In the genomic region with DNA sequence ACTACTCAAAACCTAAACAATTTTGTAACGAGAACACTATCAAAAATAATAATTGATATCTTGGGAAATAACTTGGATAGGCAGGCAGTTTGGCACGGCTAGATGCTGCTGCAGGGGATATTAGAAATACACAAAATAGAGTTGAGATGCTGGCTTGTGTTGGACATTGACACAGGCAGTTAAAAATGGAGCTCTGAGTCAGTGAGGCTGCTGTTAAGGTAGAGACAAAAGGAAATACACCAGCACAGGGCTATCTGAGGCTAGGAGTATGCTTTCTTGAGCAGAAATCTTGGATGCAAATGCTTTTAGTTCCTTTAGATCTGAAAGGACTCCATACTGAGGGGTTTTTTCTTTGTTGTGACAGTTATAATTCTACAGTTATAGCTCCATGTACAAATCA, we compare ENCODE assay signal across 22 cellular contexts.
"Had no signal": no experiment of that assay in that cellular context is flagged by ENCODE, and none has a peak within 500 bp of the region (broad histone marks: within the 10 kb centered on the region; RNA-seq: fewer than 3 reads in every experiment).

No MANE protein-coding gene starts in this region.

- H3K27ac Mint-ChIP-seq: activated CD4-positive, alpha-beta T cell treated with anti-CD3 and anti-CD28 coated beads, Interleukin-2, amount 10 ng/mL, durations not matched to agents 24 days and 14 days; activated naive CD8-positive, alpha-beta T cell treated with anti-CD3 and anti-CD28 coated beads, Interleukin-2, amount 10 ng/mL, durations not matched to agents 7 days and 5 days; endodermal cell; nephron had no signal

- DNase-seq: activated CD4-positive, alpha-beta T cell treated with anti-CD3 and anti-CD28 coated beads, Interleukin-2, amount 10 ng/mL, durations not matched to agents 24 days and 14 days; activated CD8-positive, alpha-beta memory T cell treated with anti-CD3 and anti-CD28 coated beads for 24 hours; activated CD8-positive, alpha-beta memory T cell treated with anti-CD3 and anti-CD28 coated beads, Interleukin-2, amount 50 U/mL, for 48 hours; activated naive CD4-positive, alpha-beta T cell; activated naive CD8-positive, alpha-beta T cell treated with anti-CD3 and anti-CD28 coated beads, Interleukin-2, amount 10 ng/mL, durations not matched to agents 7 days and 5 days; body of pancreas; caudate nucleus; dorsolateral prefrontal cortex; endodermal cell; foreskin keratinocyte; glutamatergic neuron; mesendoderm; SK-N-SH; stimulated activated CD4-positive, alpha-beta T cell treated with anti-CD3 and anti-CD28 coated beads, Interleukin-12 subunit alpha, Interleukin-12 subunit beta, amount 100 ng/mL, for 4 hours; stimulated activated CD4-positive, alpha-beta T cell treated with anti-CD3 and anti-CD28 coated beads, Interleukin-1b, Interleukin-23, amount 100 ng/mL, for 48 hours; stimulated activated CD8-positive, alpha-beta memory T cell treated with anti-CD3 and anti-CD28 coated beads, Interleukin-4, amount 100 ng/mL, for 48 hours; stimulated activated naive CD4-positive, alpha-beta T cell treated with Interleukin-2 at 50 U/mL for 16 hours; substantia nigra; T1000; tibial artery had no signal

- FAIRE-seq: colon had no signal

- H3K9me3 ChIP-seq: body of pancreas, SK-N-SH, tibial artery had no signal

- H3K4me1 Mint-ChIP-seq: nephron had no signal

- H3K27me3 Mint-ChIP-seq: activated CD4-positive, alpha-beta T cell treated with anti-CD3 and anti-CD28 coated beads, Interleukin-2, amount 10 ng/mL, durations not matched to agents 24 days and 14 days; activated naive CD8-positive, alpha-beta T cell treated with anti-CD3 and anti-CD28 coated beads, Interleukin-2, amount 10 ng/mL, durations not matched to agents 7 days and 5 days had no signal

- H3K4me1 ChIP-seq: body of pancreas, foreskin keratinocyte had no signal

- H3K4me3 ChIP-seq: body of pancreas, dorsolateral prefrontal cortex, tibial artery had no signal

- H3K27ac ChIP-seq: body of pancreas, dorsolateral prefrontal cortex, foreskin keratinocyte, tibial artery had no signal

- ATAC-seq: body of pancreas, foreskin keratinocyte had no signal

- H3K4me3 Mint-ChIP-seq: activated CD4-positive, alpha-beta T cell treated with anti-CD3 and anti-CD28 coated beads, Interleukin-2, amount 10 ng/mL, durations not matched to agents 24 days and 14 days; activated naive CD8-positive, alpha-beta T cell treated with anti-CD3 and anti-CD28 coated beads, Interleukin-2, amount 10 ng/mL, durations not matched to agents 7 days and 5 days; endodermal cell; nephron had no signal

- H3K27me3 ChIP-seq: body of pancreas, dorsolateral prefrontal cortex, foreskin keratinocyte, tibial artery had no signal
